ENCODE assay signal across 2 cellular contexts in the genomic region with DNA sequence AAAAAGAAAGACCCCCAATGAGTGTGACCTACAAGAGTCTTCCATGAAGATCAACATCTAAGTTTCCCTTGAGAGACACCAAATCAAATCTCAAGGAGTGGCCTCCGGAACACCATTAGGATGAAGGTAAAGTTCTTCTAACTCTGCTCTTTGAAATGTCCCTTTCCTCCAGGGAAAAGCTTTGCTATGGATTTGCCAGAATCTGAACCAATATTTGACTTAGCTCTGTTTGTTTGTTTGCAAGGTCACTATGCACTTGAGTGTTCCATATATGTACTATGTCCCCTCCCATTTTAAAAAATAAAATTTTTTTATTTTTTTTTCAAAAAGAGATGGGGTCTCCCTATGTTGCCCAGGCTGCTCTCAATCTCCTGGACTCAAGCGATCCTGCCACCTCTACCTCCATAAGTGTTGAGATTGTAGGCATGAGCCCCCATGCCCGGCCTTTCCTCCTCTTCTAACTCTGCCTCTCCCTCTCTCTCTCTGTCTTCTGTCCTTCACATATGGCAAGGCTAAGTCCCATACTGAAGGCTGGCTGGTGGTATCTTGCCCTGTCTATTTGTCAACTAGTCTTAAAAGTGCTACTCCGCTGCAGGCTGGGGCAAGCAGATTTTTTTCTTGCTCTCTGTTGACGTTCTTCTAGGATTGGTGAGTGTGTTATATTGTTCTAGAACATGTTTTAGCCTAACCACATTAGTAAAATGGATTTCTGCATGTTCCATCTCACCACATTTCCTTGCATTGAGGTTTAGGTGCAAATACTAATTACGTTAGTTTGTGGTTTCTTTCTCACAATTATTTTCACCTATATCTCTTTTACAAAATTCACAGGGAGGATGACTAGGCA.
TF ChIP-seq lines count a peak whose summit lies in the region.

No MANE protein-coding gene starts in this region.

TF ChIP-seq in K562, 482 proteins besides CTCF, POLR2A, EP300 and RAD21 (continues in another document):
- no peak for TF ChIP-seq PPARD (CRISPR knock-in tag; IDR thresholded peaks at IDR 0.05)
- TF ChIP-seq MYC (IDR thresholded peaks at IDR 0.05; ENCODE audit: low read depth, low read length): no peak
- no peak for TF ChIP-seq MYC (CRISPR knock-in tag; IDR thresholded peaks at IDR 0.05; ENCODE audit: borderline replicate concordance, low read depth)
- no peak for TF ChIP-seq ZNF239 (CRISPR knock-in tag; IDR thresholded peaks at IDR 0.05)
- no peak for TF ChIP-seq KDM4B (IDR thresholded peaks at IDR 0.05; ENCODE audit: borderline replicate concordance in 2 of 2, low read depth in 1 of 2)
- no peak for TF ChIP-seq KDM5B (IDR thresholded peaks at IDR 0.05; ENCODE audit: insufficient replicate concordance, low read depth, low read length)
- TF ChIP-seq, protein P1, sequence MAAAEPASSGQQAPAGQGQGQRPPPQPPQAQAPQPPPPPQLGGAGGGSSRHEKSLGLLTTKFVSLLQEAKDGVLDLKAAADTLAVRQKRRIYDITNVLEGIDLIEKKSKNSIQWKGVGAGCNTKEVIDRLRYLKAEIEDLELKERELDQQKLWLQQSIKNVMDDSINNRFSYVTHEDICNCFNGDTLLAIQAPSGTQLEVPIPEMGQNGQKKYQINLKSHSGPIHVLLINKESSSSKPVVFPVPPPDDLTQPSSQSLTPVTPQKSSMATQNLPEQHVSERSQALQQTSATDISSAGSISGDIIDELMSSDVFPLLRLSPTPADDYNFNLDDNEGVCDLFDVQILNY (CRISPR knock-in tag; IDR thresholded peaks at IDR 0.05): no peak
- no peak for TF ChIP-seq DNMT1 (IDR thresholded peaks at IDR 0.05)
- TF ChIP-seq, protein P2, sequence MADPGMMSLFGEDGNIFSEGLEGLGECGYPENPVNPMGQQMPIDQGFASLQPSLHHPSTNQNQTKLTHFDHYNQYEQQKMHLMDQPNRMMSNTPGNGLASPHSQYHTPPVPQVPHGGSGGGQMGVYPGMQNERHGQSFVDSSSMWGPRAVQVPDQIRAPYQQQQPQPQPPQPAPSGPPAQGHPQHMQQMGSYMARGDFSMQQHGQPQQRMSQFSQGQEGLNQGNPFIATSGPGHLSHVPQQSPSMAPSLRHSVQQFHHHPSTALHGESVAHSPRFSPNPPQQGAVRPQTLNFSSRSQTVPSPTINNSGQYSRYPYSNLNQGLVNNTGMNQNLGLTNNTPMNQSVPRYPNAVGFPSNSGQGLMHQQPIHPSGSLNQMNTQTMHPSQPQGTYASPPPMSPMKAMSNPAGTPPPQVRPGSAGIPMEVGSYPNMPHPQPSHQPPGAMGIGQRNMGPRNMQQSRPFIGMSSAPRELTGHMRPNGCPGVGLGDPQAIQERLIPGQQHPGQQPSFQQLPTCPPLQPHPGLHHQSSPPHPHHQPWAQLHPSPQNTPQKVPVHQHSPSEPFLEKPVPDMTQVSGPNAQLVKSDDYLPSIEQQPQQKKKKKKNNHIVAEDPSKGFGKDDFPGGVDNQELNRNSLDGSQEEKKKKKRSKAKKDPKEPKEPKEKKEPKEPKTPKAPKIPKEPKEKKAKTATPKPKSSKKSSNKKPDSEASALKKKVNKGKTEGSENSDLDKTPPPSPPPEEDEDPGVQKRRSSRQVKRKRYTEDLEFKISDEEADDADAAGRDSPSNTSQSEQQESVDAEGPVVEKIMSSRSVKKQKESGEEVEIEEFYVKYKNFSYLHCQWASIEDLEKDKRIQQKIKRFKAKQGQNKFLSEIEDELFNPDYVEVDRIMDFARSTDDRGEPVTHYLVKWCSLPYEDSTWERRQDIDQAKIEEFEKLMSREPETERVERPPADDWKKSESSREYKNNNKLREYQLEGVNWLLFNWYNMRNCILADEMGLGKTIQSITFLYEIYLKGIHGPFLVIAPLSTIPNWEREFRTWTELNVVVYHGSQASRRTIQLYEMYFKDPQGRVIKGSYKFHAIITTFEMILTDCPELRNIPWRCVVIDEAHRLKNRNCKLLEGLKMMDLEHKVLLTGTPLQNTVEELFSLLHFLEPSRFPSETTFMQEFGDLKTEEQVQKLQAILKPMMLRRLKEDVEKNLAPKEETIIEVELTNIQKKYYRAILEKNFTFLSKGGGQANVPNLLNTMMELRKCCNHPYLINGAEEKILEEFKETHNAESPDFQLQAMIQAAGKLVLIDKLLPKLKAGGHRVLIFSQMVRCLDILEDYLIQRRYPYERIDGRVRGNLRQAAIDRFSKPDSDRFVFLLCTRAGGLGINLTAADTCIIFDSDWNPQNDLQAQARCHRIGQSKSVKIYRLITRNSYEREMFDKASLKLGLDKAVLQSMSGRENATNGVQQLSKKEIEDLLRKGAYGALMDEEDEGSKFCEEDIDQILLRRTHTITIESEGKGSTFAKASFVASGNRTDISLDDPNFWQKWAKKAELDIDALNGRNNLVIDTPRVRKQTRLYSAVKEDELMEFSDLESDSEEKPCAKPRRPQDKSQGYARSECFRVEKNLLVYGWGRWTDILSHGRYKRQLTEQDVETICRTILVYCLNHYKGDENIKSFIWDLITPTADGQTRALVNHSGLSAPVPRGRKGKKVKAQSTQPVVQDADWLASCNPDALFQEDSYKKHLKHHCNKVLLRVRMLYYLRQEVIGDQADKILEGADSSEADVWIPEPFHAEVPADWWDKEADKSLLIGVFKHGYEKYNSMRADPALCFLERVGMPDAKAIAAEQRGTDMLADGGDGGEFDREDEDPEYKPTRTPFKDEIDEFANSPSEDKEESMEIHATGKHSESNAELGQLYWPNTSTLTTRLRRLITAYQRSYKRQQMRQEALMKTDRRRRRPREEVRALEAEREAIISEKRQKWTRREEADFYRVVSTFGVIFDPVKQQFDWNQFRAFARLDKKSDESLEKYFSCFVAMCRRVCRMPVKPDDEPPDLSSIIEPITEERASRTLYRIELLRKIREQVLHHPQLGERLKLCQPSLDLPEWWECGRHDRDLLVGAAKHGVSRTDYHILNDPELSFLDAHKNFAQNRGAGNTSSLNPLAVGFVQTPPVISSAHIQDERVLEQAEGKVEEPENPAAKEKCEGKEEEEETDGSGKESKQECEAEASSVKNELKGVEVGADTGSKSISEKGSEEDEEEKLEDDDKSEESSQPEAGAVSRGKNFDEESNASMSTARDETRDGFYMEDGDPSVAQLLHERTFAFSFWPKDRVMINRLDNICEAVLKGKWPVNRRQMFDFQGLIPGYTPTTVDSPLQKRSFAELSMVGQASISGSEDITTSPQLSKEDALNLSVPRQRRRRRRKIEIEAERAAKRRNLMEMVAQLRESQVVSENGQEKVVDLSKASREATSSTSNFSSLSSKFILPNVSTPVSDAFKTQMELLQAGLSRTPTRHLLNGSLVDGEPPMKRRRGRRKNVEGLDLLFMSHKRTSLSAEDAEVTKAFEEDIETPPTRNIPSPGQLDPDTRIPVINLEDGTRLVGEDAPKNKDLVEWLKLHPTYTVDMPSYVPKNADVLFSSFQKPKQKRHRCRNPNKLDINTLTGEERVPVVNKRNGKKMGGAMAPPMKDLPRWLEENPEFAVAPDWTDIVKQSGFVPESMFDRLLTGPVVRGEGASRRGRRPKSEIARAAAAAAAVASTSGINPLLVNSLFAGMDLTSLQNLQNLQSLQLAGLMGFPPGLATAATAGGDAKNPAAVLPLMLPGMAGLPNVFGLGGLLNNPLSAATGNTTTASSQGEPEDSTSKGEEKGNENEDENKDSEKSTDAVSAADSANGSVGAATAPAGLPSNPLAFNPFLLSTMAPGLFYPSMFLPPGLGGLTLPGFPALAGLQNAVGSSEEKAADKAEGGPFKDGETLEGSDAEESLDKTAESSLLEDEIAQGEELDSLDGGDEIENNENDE (IDR thresholded peaks at IDR 0.05; ENCODE audit: low read depth, low read length): no peak

TF ChIP-seq in HepG2, 621 proteins besides CTCF, POLR2A, EP300 and RAD21 (continues in another document):
- TF ChIP-seq BCL6 (CRISPR knock-in tag; IDR thresholded peaks at IDR 0.05): peak; percentile 65
- TF ChIP-seq KAT8 (CRISPR knock-in tag; IDR thresholded peaks at IDR 0.05): no peak
- no peak for TF ChIP-seq SNAI1 (CRISPR knock-in tag; IDR thresholded peaks at IDR 0.05; ENCODE audit: borderline replicate concordance)
- no peak for TF ChIP-seq ZSCAN12 (CRISPR knock-in tag; IDR thresholded peaks at IDR 0.05)
- TF ChIP-seq, protein P3, sequence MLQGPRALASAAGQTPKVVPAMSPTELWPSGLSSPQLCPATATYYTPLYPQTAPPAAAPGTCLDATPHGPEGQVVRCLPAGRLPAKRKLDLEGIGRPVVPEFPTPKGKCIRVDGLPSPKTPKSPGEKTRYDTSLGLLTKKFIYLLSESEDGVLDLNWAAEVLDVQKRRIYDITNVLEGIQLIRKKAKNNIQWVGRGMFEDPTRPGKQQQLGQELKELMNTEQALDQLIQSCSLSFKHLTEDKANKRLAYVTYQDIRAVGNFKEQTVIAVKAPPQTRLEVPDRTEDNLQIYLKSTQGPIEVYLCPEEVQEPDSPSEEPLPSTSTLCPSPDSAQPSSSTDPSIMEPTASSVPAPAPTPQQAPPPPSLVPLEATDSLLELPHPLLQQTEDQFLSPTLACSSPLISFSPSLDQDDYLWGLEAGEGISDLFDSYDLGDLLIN (CRISPR knock-in tag; IDR thresholded peaks at IDR 0.05; ENCODE audit: borderline replicate concordance): no peak
- no peak for TF ChIP-seq FOXA1 (IDR thresholded peaks at IDR 0.05)
- TF ChIP-seq FOXA1 (CRISPR knock-in tag; IDR thresholded peaks at IDR 0.05): peak; percentile 34; the same call in 1 of the 2 replicates
- TF ChIP-seq, protein P4, sequence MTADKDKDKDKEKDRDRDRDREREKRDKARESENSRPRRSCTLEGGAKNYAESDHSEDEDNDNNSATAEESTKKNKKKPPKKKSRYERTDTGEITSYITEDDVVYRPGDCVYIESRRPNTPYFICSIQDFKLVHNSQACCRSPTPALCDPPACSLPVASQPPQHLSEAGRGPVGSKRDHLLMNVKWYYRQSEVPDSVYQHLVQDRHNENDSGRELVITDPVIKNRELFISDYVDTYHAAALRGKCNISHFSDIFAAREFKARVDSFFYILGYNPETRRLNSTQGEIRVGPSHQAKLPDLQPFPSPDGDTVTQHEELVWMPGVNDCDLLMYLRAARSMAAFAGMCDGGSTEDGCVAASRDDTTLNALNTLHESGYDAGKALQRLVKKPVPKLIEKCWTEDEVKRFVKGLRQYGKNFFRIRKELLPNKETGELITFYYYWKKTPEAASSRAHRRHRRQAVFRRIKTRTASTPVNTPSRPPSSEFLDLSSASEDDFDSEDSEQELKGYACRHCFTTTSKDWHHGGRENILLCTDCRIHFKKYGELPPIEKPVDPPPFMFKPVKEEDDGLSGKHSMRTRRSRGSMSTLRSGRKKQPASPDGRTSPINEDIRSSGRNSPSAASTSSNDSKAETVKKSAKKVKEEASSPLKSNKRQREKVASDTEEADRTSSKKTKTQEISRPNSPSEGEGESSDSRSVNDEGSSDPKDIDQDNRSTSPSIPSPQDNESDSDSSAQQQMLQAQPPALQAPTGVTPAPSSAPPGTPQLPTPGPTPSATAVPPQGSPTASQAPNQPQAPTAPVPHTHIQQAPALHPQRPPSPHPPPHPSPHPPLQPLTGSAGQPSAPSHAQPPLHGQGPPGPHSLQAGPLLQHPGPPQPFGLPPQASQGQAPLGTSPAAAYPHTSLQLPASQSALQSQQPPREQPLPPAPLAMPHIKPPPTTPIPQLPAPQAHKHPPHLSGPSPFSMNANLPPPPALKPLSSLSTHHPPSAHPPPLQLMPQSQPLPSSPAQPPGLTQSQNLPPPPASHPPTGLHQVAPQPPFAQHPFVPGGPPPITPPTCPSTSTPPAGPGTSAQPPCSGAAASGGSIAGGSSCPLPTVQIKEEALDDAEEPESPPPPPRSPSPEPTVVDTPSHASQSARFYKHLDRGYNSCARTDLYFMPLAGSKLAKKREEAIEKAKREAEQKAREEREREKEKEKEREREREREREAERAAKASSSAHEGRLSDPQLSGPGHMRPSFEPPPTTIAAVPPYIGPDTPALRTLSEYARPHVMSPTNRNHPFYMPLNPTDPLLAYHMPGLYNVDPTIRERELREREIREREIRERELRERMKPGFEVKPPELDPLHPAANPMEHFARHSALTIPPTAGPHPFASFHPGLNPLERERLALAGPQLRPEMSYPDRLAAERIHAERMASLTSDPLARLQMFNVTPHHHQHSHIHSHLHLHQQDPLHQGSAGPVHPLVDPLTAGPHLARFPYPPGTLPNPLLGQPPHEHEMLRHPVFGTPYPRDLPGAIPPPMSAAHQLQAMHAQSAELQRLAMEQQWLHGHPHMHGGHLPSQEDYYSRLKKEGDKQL (CRISPR knock-in tag; IDR thresholded peaks at IDR 0.05; ENCODE audit: low read depth): no peak
- no peak for TF ChIP-seq SPEN (CRISPR knock-in tag; IDR thresholded peaks at IDR 0.05; ENCODE audit: low read depth)
- TF ChIP-seq HDAC1 (CRISPR knock-in tag; IDR thresholded peaks at IDR 0.05): 0 out of 2 replicates have a peak, but pooled peaks have one; percentile 21
- no peak for TF ChIP-seq TBP (CRISPR knock-in tag; IDR thresholded peaks at IDR 0.05)
- TF ChIP-seq CCAR2 (optimal IDR thresholded peaks at IDR 0.05; ENCODE audit: low read depth, low read length): no peak
- TF ChIP-seq THAP11 (CRISPR knock-in tag; IDR thresholded peaks at IDR 0.05): 0 out of 2 replicates have a peak, but pooled peaks have one; percentile 1
- no peak for TF ChIP-seq ZNF772 (CRISPR knock-in tag; IDR thresholded peaks at IDR 0.05)
- TF ChIP-seq, protein P5, sequence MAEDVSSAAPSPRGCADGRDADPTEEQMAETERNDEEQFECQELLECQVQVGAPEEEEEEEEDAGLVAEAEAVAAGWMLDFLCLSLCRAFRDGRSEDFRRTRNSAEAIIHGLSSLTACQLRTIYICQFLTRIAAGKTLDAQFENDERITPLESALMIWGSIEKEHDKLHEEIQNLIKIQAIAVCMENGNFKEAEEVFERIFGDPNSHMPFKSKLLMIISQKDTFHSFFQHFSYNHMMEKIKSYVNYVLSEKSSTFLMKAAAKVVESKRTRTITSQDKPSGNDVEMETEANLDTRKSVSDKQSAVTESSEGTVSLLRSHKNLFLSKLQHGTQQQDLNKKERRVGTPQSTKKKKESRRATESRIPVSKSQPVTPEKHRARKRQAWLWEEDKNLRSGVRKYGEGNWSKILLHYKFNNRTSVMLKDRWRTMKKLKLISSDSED (CRISPR knock-in tag; IDR thresholded peaks at IDR 0.05): no peak
- no peak for TF ChIP-seq SIN3A (IDR thresholded peaks at IDR 0.05; ENCODE audit: borderline replicate concordance, low read depth, low read length)
- TF ChIP-seq ZNF776 (CRISPR knock-in tag; IDR thresholded peaks at IDR 0.05): no peak
- TF ChIP-seq PTBP1 (IDR thresholded peaks at IDR 0.05; ENCODE audit: low read depth, low read length, poor library complexity, severe bottlenecking): no peak
- no peak for TF ChIP-seq ATF7-NPFF (CRISPR knock-in tag; IDR thresholded peaks at IDR 0.05; ENCODE audit: low read depth)
- TF ChIP-seq, protein P6, sequence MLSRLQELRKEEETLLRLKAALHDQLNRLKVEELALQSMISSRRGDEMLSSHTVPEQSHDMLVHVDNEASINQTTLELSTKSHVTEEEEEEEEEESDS (CRISPR knock-in tag; IDR thresholded peaks at IDR 0.05; ENCODE audit: borderline replicate concordance): no peak
- TF ChIP-seq TAF1 (CRISPR knock-in tag; IDR thresholded peaks at IDR 0.05): no peak
- peak; percentile 55 for TF ChIP-seq RARA (CRISPR knock-in tag; IDR thresholded peaks at IDR 0.05)
- TF ChIP-seq HOXA3 (CRISPR knock-in tag; IDR thresholded peaks at IDR 0.05): no peak
- no peak for TF ChIP-seq IKZF4 (CRISPR knock-in tag; IDR thresholded peaks at IDR 0.05; ENCODE audit: borderline replicate concordance, low read depth, not compliant biosample characterization)
- 0 out of 2 replicates have a peak, but pooled peaks have one; percentile 11 for TF ChIP-seq ELF3 (CRISPR knock-in tag; IDR thresholded peaks at IDR 0.05)
- TF ChIP-seq, protein P7, sequence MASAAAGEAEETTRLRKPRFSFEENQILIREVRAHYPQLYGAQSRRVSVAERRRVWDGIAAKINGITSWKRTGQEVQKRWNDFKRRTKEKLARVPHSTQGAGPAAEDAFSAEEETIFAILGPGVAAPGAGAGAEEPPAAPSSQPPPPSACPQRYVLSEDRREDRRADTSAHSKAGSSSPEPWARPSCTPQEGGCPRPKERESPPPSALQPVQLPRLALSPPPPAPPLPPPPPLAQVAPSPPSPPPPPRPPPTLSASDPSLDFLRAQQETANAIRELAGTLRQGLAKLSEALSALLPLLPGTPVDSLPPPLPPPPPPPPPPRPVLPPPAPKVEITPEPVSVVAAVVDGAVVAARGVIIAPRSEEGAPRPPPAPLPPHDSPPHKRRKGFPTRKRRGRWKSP (CRISPR knock-in tag; IDR thresholded peaks at IDR 0.05): no peak
- no peak for TF ChIP-seq ZBTB8A (CRISPR knock-in tag; IDR thresholded peaks at IDR 0.05; ENCODE audit: borderline replicate concordance, low read depth)
- TF ChIP-seq HNF4A (CRISPR knock-in tag; IDR thresholded peaks at IDR 0.05): peak; percentile 35; the same call in 1 of the 2 replicates
